Comparison of ENCODE assay signal across 11 cellular contexts in the genomic region with DNA sequence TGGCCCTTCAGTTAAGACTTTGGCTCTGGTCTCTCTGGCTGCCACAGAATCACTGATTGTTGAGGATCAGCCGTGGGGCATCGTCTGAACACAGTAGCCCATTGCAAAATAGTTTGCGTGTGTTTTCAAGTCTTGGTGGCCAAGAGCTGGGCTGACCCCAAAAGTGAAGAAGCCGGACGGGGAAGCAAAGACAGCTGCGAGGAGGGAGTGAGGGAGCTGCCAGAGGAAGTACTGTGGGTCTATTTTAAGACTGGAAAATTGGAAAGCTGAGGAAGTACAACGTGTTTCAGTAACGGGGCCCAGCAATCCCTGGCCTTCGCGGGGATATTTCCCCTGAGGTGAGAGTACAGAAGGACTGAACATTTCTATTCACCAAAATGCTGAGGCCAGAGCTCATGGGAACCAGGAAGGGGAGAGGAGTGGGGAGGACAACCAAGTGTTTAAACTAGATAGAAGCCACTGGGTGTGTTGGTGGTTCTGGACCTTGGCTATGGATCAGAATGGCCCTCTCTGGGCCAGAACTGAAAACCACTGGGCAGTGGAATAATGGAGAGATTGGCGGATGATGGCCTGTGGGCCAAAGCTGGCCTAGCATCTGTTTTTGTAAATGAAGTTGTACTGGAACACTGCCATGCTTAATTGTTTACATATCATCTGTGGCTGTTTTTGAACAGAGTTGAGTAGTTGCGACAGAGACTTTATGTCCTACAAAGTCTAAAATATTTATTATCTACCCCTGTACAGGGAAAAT. TPM values are rescaled to one million over a fixed set of nuclear protein-coding genes. Genes with fewer than 3 reads are reported as not detected.
DNase-seq lines count a peak whose midpoint lies in the region; ATAC-seq and TF ChIP-seq lines count a peak whose summit lies in the region.
"Had no signal": no experiment of that assay in that cellular context is flagged by ENCODE, and none has a peak within 500 bp of the region (broad histone marks: within the 10 kb centered on the region; RNA-seq: fewer than 3 reads in every experiment).

No MANE protein-coding gene starts in this region.

- H3K4me1 ChIP-seq in mucosa of rectum (ENCODE audit: control insufficient read depth in 2 of 2, insufficient read depth in 2 of 2, low read length in 2 of 2) (peaks cover 8% of the 10 kb centered on the region in 2 donors), thoracic aorta (ENCODE audit: control insufficient read depth in 1 of 2, low read depth in 2 of 2) (peaks cover 15 to 21% of the 10 kb centered on the region in 2 donors)

- DNase-seq in fibroblast of peridontal ligament (ENCODE audit: extremely low read depth) (peak; percentile 82), thoracic aorta (ENCODE audit: low spot score) (peak; percentile 5), T-helper 1 cell (no peak), AG20443 (ENCODE audit: low spot score) (no peak)
- DNase-seq in activated naive CD4-positive, alpha-beta T cell treated with anti-CD3 and anti-CD28 coated beads, Interleukin-2, amount 10 ng/mL, durations not matched to agents 7 days and 5 days: no peak
- DNase-seq in effector CD4-positive, alpha-beta T cell: no peak
- DNase-seq: activated T-cell treated with anti-CD3 and anti-CD28 coated beads, Interleukin-2, amount 50 U/mL, for 1 hour; GF-D8; SK-N-SH had no signal

- H3K27me3 Mint-ChIP-seq in activated naive CD4-positive, alpha-beta T cell treated with anti-CD3 and anti-CD28 coated beads, Interleukin-2, amount 10 ng/mL, durations not matched to agents 7 days and 5 days: peaks cover 8% of the 10 kb centered on the region

- ATAC-seq in thoracic aorta (ENCODE audit: insufficient number of reproducible peaks, low FRiP score, low read depth): peak; percentile 63

- H3K4me3 ChIP-seq in mucosa of rectum (ENCODE audit: low read length in 2 of 2) (no peak overlapping the region), thoracic aorta (peak overlapping the region; percentile 10)

- no peak for TF ChIP-seq CTCF in VCaP (conservative IDR thresholded peaks at IDR 0.05)
- TF ChIP-seq CTCF in thoracic aorta (IDR thresholded peaks at IDR 0.05): no peak

- no peaks in the 10 kb centered on the region for H3K9me3 Mint-ChIP-seq in activated naive CD4-positive, alpha-beta T cell treated with anti-CD3 and anti-CD28 coated beads, Interleukin-2, amount 10 ng/mL, durations not matched to agents 7 days and 5 days

- H3K27ac ChIP-seq in VCaP: peak overlapping the region; percentile 5; the same call in 1 of the 2 replicates
- H3K27ac ChIP-seq in mucosa of rectum (ENCODE audit: low read depth in 2 of 2, low read length in 2 of 2): peak overlapping the region; percentile 40 to 75
- H3K27ac ChIP-seq in thoracic aorta: peak overlapping the region; percentile 85 to 86

- no peaks in the 10 kb centered on the region for H3K4me1 Mint-ChIP-seq in activated naive CD4-positive, alpha-beta T cell treated with anti-CD3 and anti-CD28 coated beads, Interleukin-2, amount 10 ng/mL, durations not matched to agents 7 days and 5 days

- CTCF ChIA-PET in activated naive CD4-positive, alpha-beta T cell treated with anti-CD3 and anti-CD28 coated beads, Interleukin-2, amount 10 ng/mL, durations not matched to agents 7 days and 5 days (lab: Charles Lee): no interaction called here

- no peak overlapping the region for H3K9ac ChIP-seq in mucosa of rectum (ENCODE audit: low read depth in 1 of 2, low read length in 2 of 2)
- H3K9ac ChIP-seq: SK-N-SH had no signal

- H3K36me3 ChIP-seq in mucosa of rectum (ENCODE audit: control insufficient read depth in 2 of 2, insufficient read depth in 2 of 2, low read length in 2 of 2) (no peaks in the 10 kb centered on the region), thoracic aorta (no peaks in the 10 kb centered on the region)

- no peak overlapping the region for H3K4me3 Mint-ChIP-seq in activated naive CD4-positive, alpha-beta T cell treated with anti-CD3 and anti-CD28 coated beads, Interleukin-2, amount 10 ng/mL, durations not matched to agents 7 days and 5 days

- no peak overlapping the region for H3K27ac Mint-ChIP-seq in activated naive CD4-positive, alpha-beta T cell treated with anti-CD3 and anti-CD28 coated beads, Interleukin-2, amount 10 ng/mL, durations not matched to agents 7 days and 5 days

- no peaks in the 10 kb centered on the region for H3K36me3 Mint-ChIP-seq in activated naive CD4-positive, alpha-beta T cell treated with anti-CD3 and anti-CD28 coated beads, Interleukin-2, amount 10 ng/mL, durations not matched to agents 7 days and 5 days

- H3K27me3 ChIP-seq in mucosa of rectum (ENCODE audit: control insufficient read depth in 2 of 2, insufficient read depth in 2 of 2, low read length in 2 of 2) (no peaks in the 10 kb centered on the region), thoracic aorta (replicated peaks; ENCODE audit: insufficient read depth) (no peaks in the 10 kb centered on the region)

- H3K9me3 ChIP-seq in mucosa of rectum (ENCODE audit: control insufficient read depth in 2 of 2, low read length in 2 of 2): no peaks in the 10 kb centered on the region
- H3K9me3 ChIP-seq in thoracic aorta: no peaks in the 10 kb centered on the region

RNA-seq across cellular contexts. Expression of gene LIMD1, which starts 34.1 kb away (rescaled TPM):
- 10 to 100 TPM; 32.5 to 42.6 TPM for total RNA-seq in thoracic aorta

Comparison
In these comparisons a context has a peak if more than half of its experiments do, and no peak if none do; other contexts are left out.
1. H3K27ac ChIP-seq: peak in every context shown above with its lines; median percentile 86 in thoracic aorta; 58 in mucosa of rectum; 5 in VCaP.
2. DNase-seq: peak in fibroblast of peridontal ligament (single experiment) and thoracic aorta (single experiment); none in activated naive CD4-positive, alpha-beta T cell treated with anti-CD3 and anti-CD28 coated beads, Interleukin-2, amount 10 ng/mL, durations not matched to agents 7 days and 5 days (single experiment), T-helper 1 cell (0 of 5), AG20443 (single experiment) and effector CD4-positive, alpha-beta T cell (single experiment).